Comparison of ENCODE assay signal across 31 cellular contexts in genomic region chr22:28562324-28562723, GRCh38.
"Had no signal": no experiment of that assay in that cellular context is flagged by ENCODE, and none has a peak within 500 bp of the region (broad histone marks: within the 10 kb centered on the region; RNA-seq: fewer than 3 reads in every experiment).

No MANE protein-coding gene starts in this region.

- ATAC-seq: activated CD8-positive, alpha-beta memory T cell treated with anti-CD3 and anti-CD28 coated beads, Interleukin-2, amount 10 ng/mL, durations not matched to agents 7 days and 5 days; activated naive CD8-positive, alpha-beta T cell treated with anti-CD3 and anti-CD28 coated beads, Interleukin-2, amount 50 U/mL, for 24 hours had no signal

- H3K27ac ChIP-seq: brain microvascular endothelial cell, cardiac muscle cell, WERI-Rb-1 had no signal

- DNase-seq: activated CD4-positive, alpha-beta memory T cell treated with anti-CD3 and anti-CD28 coated beads, Interleukin-2, amount 10 ng/mL, durations not matched to agents 7 days and 5 days; activated CD4-positive, alpha-beta T cell treated with anti-CD3 and anti-CD28 coated beads for 1 hour; activated CD4-positive, alpha-beta T cell treated with anti-CD3 and anti-CD28 coated beads for 48 hours; activated CD4-positive, CD25-positive, alpha-beta regulatory T cell; activated CD8-positive, alpha-beta memory T cell treated with anti-CD3 and anti-CD28 coated beads for 24 hours; activated CD8-positive, alpha-beta memory T cell treated with anti-CD3 and anti-CD28 coated beads, Interleukin-2, amount 10 ng/mL, durations not matched to agents 7 days and 5 days; activated CD8-positive, alpha-beta memory T cell treated with anti-CD3 and anti-CD28 coated beads, Interleukin-2, amount 50 U/mL, for 48 hours; activated effector memory CD4-positive, alpha-beta T cell treated with Interleukin-2 at 50 U/mL for 16 hours; activated naive CD4-positive, alpha-beta T cell treated with anti-CD3 and anti-CD28 coated beads, Interleukin-2, amount 10 ng/mL, durations not matched to agents 7 days and 5 days; activated naive CD8-positive, alpha-beta T cell treated with anti-CD3 and anti-CD28 coated beads, Interleukin-2, amount 50 U/mL, for 24 hours; activated T-cell treated with anti-CD3 and anti-CD28 coated beads, Interleukin-2, amount 50 U/mL, for 48 hours; anterior cingulate cortex; brain microvascular endothelial cell; Karpas-422; KBM-7; MG63; MV-4-11; NCI-H1092; NCI-H1436 treated with DMSO at 0.1 percent for 48 hours; NCI-H1694 treated with DMSO at 0.1 percent for 48 hours; NCI-H2029; NCI-H345; NCI-H526; NCI-H748 treated with DMSO at 0.1 percent for 48 hours; Right ventricle myocardium superior; SW 1271; T-helper 1 cell; T-helper 2 cell; T1000; WERI-Rb-1 had no signal

- H3K27me3 ChIP-seq: brain microvascular endothelial cell, cardiac muscle cell, MG63 had no signal

- H3K36me3 ChIP-seq: brain microvascular endothelial cell, cardiac muscle cell, MG63, WERI-Rb-1 had no signal

- H3K4me3 ChIP-seq: cardiac muscle cell, MG63 had no signal
